Comparison of ENCODE assay signal across 21 cellular contexts in genomic region chr3:136617123-136617700, GRCh38.
DNase-seq lines count a peak whose midpoint lies in the region; ATAC-seq and TF ChIP-seq lines count a peak whose summit lies in the region.
"Had no signal": no experiment of that assay in that cellular context is flagged by ENCODE, and none has a peak within 500 bp of the region (broad histone marks: within the 10 kb centered on the region; RNA-seq: fewer than 3 reads in every experiment).

No MANE protein-coding gene starts in this region.

- peak overlapping the region; percentile 89 for H3K27ac Mint-ChIP-seq in dendritic cell treated with granulocyte-macrophage colony-stimulating factor and Interleukin-4, amounts not matched to agents 40 ng/mL and 50 ng/mL, for 4 days
- H3K27ac Mint-ChIP-seq: activated CD4-positive, alpha-beta memory T cell treated with anti-CD3 and anti-CD28 coated beads for 36 hours; CD8-positive, alpha-beta T cell had no signal

- H4K8ac ChIP-seq in mesendoderm (ENCODE audit: low read depth, low read length), result no peak overlapping the region

- H3K4me1 ChIP-seq in mesendoderm (ENCODE audit: control insufficient read depth, low read depth, low read length), result no peaks in the 10 kb centered on the region
- H3K4me1 ChIP-seq: sigmoid colon had no signal

- no peak overlapping the region for H3K4ac ChIP-seq in mesendoderm (ENCODE audit: low read depth, low read length)

- H3K23ac ChIP-seq in mesendoderm (ENCODE audit: low read length), result no peak overlapping the region

- H3K36me3 Mint-ChIP-seq in dendritic cell treated with granulocyte-macrophage colony-stimulating factor and Interleukin-4, amounts not matched to agents 40 ng/mL and 50 ng/mL, for 4 days (ENCODE audit: low read depth), result peaks cover 17% of the 10 kb centered on the region

- no peak overlapping the region for H2BK15ac ChIP-seq in mesendoderm (replicated peaks; ENCODE audit: low read depth)

- no peak for ATAC-seq in HG02642 (IDR thresholded peaks at IDR 0.05; ENCODE audit: poor library complexity, unreplicated experiment)
- no peak for ATAC-seq in HG02610 (IDR thresholded peaks at IDR 0.05; ENCODE audit: unreplicated experiment)
- ATAC-seq: activated naive CD4-positive, alpha-beta T cell treated with anti-CD3 and anti-CD28 coated beads, Interleukin-2, amount 50 U/mL, for 72 hours; CD8-positive, alpha-beta T cell; left ventricle myocardium superior had no signal

- no peak overlapping the region for H3K9ac ChIP-seq in mesendoderm (ENCODE audit: low read length)

- no peaks in the 10 kb centered on the region for H3K27me3 ChIP-seq in mesendoderm (ENCODE audit: insufficient read depth, low read length, poor library complexity)
- H3K27me3 ChIP-seq: gastrocnemius medialis, sigmoid colon had no signal

- H2AK5ac ChIP-seq in mesendoderm (ENCODE audit: low read length), result no peak overlapping the region

- TF ChIP-seq CTCF in GM20000 (IDR thresholded peaks at IDR 0.05; ENCODE audit: extremely low read depth, missing control alignments), result no peak

- H3K9me3 Mint-ChIP-seq in dendritic cell treated with granulocyte-macrophage colony-stimulating factor and Interleukin-4, amounts not matched to agents 40 ng/mL and 50 ng/mL, for 4 days, result no peaks in the 10 kb centered on the region
- H3K9me3 Mint-ChIP-seq: activated CD4-positive, alpha-beta memory T cell treated with anti-CD3 and anti-CD28 coated beads for 36 hours; activated naive CD4-positive, alpha-beta T cell treated with anti-CD3 and anti-CD28 coated beads, Interleukin-2, amount 50 U/mL, for 72 hours; activated T-cell treated with anti-CD3 and anti-CD28 coated beads, Interleukin-2, amount 50 U/mL, for 24 hours; CD8-positive, alpha-beta T cell had no signal

- no peaks in the 10 kb centered on the region for H3K36me3 ChIP-seq in mesendoderm (ENCODE audit: control insufficient read depth, insufficient read depth, low read length)
- H3K36me3 ChIP-seq: gastrocnemius medialis, sigmoid colon had no signal

- no peak overlapping the region for H3K4me3 ChIP-seq in mesendoderm (ENCODE audit: low read length)
- H3K4me3 ChIP-seq: gastrocnemius medialis, sigmoid colon had no signal

- no peak overlapping the region for H3K56ac ChIP-seq in mesendoderm (ENCODE audit: low read length)

- H2BK5ac ChIP-seq in mesendoderm (ENCODE audit: low read length), result no peak overlapping the region

- H3K4me3 Mint-ChIP-seq in dendritic cell treated with granulocyte-macrophage colony-stimulating factor and Interleukin-4, amounts not matched to agents 40 ng/mL and 50 ng/mL, for 4 days, result no peak overlapping the region
- H3K4me3 Mint-ChIP-seq: activated CD4-positive, alpha-beta memory T cell treated with anti-CD3 and anti-CD28 coated beads for 36 hours; activated T-cell treated with anti-CD3 and anti-CD28 coated beads, Interleukin-2, amount 50 U/mL, for 24 hours; CD8-positive, alpha-beta T cell had no signal

- in situ Hi-C loops in KBM-7 (cut with MboI; ENCODE audit: low pct_unique_long_range_greater_than_20kb, low sequenced_read_pairs), result no loop called here

- no peak overlapping the region for H2BK120ac ChIP-seq in mesendoderm (ENCODE audit: low read depth, low read length)

- H3K4me2 ChIP-seq in mesendoderm (ENCODE audit: low read length), result no peak overlapping the region

- H4K5ac ChIP-seq in mesendoderm (ENCODE audit: low read length), result no peak overlapping the region

- no peak overlapping the region for H3K27ac ChIP-seq in mesendoderm (ENCODE audit: low read depth, low read length)
- H3K27ac ChIP-seq: epithelial cell of prostate, gastrocnemius medialis, sigmoid colon, WERI-Rb-1 had no signal

- peaks cover 41% of the 10 kb centered on the region for H3K4me1 Mint-ChIP-seq in dendritic cell treated with granulocyte-macrophage colony-stimulating factor and Interleukin-4, amounts not matched to agents 40 ng/mL and 50 ng/mL, for 4 days (ENCODE audit: low read depth)

- intact Hi-C loops in dendritic cell treated with granulocyte-macrophage colony-stimulating factor and Interleukin-4, amounts not matched to agents 40 ng/mL and 50 ng/mL, for 4 days (cut with micrococcal nuclease), result loop anchor here (10.0 kb wide), 1 partner anchor 542 kb away; no protein-coding TSS in a partner anchor

- peak; percentile 17 for DNase-seq in EL
- DNase-seq in KBM-7, result peak; percentile 30
- DNase-seq in mesendoderm, result peak; percentile 49
- DNase-seq in GM20000 (ENCODE audit: low spot score), result no peak
- DNase-seq: activated T-cell treated with anti-CD3 and anti-CD28 coated beads, Interleukin-2, amount 50 U/mL, for 24 hours; CD8-positive, alpha-beta T cell; DND-41; gastrocnemius medialis; HCEC 1CT; left ventricle myocardium superior; NCI-H1436; NCI-H2227 treated with DMSO at 0.1 percent for 48 hours; sigmoid colon; stimulated activated CD4-positive, alpha-beta T cell treated with anti-CD3 and anti-CD28 coated beads, Interleukin-2, amount 100 ng/mL, for 24 hours; WERI-Rb-1 had no signal

- H3K18ac ChIP-seq in mesendoderm (ENCODE audit: low read length), result no peak overlapping the region

- no peaks in the 10 kb centered on the region for H3K27me3 Mint-ChIP-seq in dendritic cell treated with granulocyte-macrophage colony-stimulating factor and Interleukin-4, amounts not matched to agents 40 ng/mL and 50 ng/mL, for 4 days
- H3K27me3 Mint-ChIP-seq: activated CD4-positive, alpha-beta memory T cell treated with anti-CD3 and anti-CD28 coated beads for 36 hours; activated T-cell treated with anti-CD3 and anti-CD28 coated beads, Interleukin-2, amount 50 U/mL, for 24 hours had no signal

- H3K79me1 ChIP-seq in mesendoderm (ENCODE audit: low read length), result no peaks in the 10 kb centered on the region

- H3K79me2 ChIP-seq in mesendoderm (ENCODE audit: control insufficient read depth, insufficient read depth, low read length), result no peaks in the 10 kb centered on the region
